In genomic region chr4:150192986-150193385, GRCh38 we compare ENCODE assay signal across 26 cellular contexts.
"Had no signal": no experiment of that assay in that cellular context is flagged by ENCODE, and none has a peak within 500 bp of the region (broad histone marks: within the 10 kb centered on the region; RNA-seq: fewer than 3 reads in every experiment).

No MANE protein-coding gene starts in this region.

- H3K4me1 ChIP-seq: foreskin keratinocyte, gastroesophageal sphincter, heart left ventricle, left lung, parathyroid adenoma, testis, tibial artery had no signal

- H3K9ac ChIP-seq: parathyroid adenoma had no signal

- H3K4me3 ChIP-seq: gastroesophageal sphincter, heart left ventricle, hepatocyte, left lung, mucosa of descending colon, smooth muscle cell, testis, tibial artery had no signal

- H3K4me2 ChIP-seq: hepatocyte, smooth muscle cell had no signal

- H3K79me2 ChIP-seq: hepatocyte, parathyroid adenoma had no signal

- H3K27me3 ChIP-seq: foreskin keratinocyte, gastroesophageal sphincter, heart left ventricle, hepatocyte, left lung, neutrophil, testis, tibial artery had no signal

- H2AFZ ChIP-seq: hepatocyte, parathyroid adenoma had no signal

- H3K27ac ChIP-seq: epithelial cell of prostate, foreskin keratinocyte, gastroesophageal sphincter, heart left ventricle, hepatocyte, left lung, neutrophil, parathyroid adenoma, testis, tibial artery had no signal

- H3K36me3 ChIP-seq: gastroesophageal sphincter, heart left ventricle, left lung, neutrophil, tibial artery had no signal

- H3K9me3 ChIP-seq: gastroesophageal sphincter, heart left ventricle, left lung, mucosa of descending colon, neutrophil, testis, tibial artery had no signal

- DNase-seq: effector CD8-positive, alpha-beta T cell; endodermal cell; foreskin keratinocyte; heart left ventricle; left cardiac atrium; left lung; mesenchymal stem cell; mucosa of descending colon; naive B cell; stimulated activated CD4-positive, alpha-beta T cell treated with anti-CD3 and anti-CD28 coated beads, Interleukin-12 subunit alpha, Interleukin-12 subunit beta, amount 100 ng/mL, for 4 hours; stimulated activated CD4-positive, alpha-beta T cell treated with anti-CD3 and anti-CD28 coated beads, Interleukin-2, amount 100 ng/mL, for 24 hours; stimulated activated CD4-positive, alpha-beta T cell treated with anti-CD3 and anti-CD28 coated beads, Interleukin-4, amount 100 ng/mL, for 24 hours; stimulated activated naive CD8-positive, alpha-beta T cell treated with anti-CD3 and anti-CD28 coated beads, Interleukin-15, Interleukin-2, amounts not matched to agents 100 U/mL and 50 U/mL, for 24 hours; substantia nigra; testis; tibial artery had no signal

- ATAC-seq: esophagus mucosa; foreskin keratinocyte; gastroesophageal sphincter; heart left ventricle; left cardiac atrium; left lung; mucosa of descending colon; natural killer cell treated with Interleukin-12 subunit alpha and Interleukin-12 subunit beta and Interleukin-15 and Interleukin-18, amount 100 ng/mL, for 72 hours; sciatic nerve; stimulated activated memory B cell treated with anti-CD40 and anti-IgM and Interleukin-4, amounts not matched to agents 10 μg/mL and 1 μg/mL and 100 μg/mL, for 72 hours; stimulated activated naive CD8-positive, alpha-beta T cell treated with anti-CD3 and anti-CD28 coated beads, Interleukin-15, Interleukin-2, amounts not matched to agents 100 U/mL and 50 U/mL, for 24 hours had no signal
